In the genomic region with DNA sequence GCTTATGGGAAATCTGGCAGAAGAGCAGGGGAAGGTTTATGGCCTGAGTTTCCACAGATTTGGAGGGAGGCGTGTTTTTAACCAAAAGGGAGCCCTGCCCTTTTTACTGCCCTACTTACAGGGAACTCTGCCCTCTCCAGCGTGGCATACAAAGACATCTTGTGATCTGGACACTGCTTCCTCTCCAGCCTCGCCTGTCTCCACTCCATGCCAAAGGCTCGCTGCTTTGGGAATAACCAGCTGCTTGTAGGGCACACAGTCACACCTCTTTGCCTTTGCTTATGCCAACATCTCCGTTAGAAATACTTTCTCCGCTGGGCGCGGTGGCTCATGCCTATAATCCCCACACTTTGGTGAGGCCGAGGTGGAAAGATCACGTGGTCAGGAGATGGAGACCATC, we compare ENCODE assay signal across 24 cellular contexts.
"Had no signal": no experiment of that assay in that cellular context is flagged by ENCODE, and none has a peak within 500 bp of the region (broad histone marks: within the 10 kb centered on the region; RNA-seq: fewer than 3 reads in every experiment).

No MANE protein-coding gene starts in this region.

- H3K4me3 Mint-ChIP-seq: activated CD4-positive, alpha-beta memory T cell treated with anti-CD3 and anti-CD28 coated beads for 36 hours; activated CD4-positive, alpha-beta T cell treated with anti-CD3 and anti-CD28 coated beads for 36 hours; activated naive CD4-positive, alpha-beta T cell treated with anti-CD3 and anti-CD28 coated beads, Interleukin-2, amount 10 ng/mL, durations not matched to agents 7 days and 5 days; activated naive CD8-positive, alpha-beta T cell treated with anti-CD3 and anti-CD28 coated beads, Interleukin-2, amount 50 U/mL, for 24 hours; activated T-cell treated with anti-CD3 and anti-CD28 coated beads, Interleukin-2, amount 50 U/mL, for 72 hours; nephron; T-helper 1 cell treated with Interleukin-12 subunit alpha and Interleukin-12 subunit beta and Interleukin-4 antibody, amounts not matched to agents 30 μg/mL and 1 μg/mL, for 36 hours; type B pancreatic cell; WTC11 had no signal

- ATAC-seq: activated CD4-positive, alpha-beta T cell treated with anti-CD3 and anti-CD28 coated beads for 36 hours; activated naive CD8-positive, alpha-beta T cell treated with anti-CD3 and anti-CD28 coated beads, Interleukin-2, amount 50 U/mL, for 24 hours; activated T-cell treated with anti-CD3 and anti-CD28 coated beads, Interleukin-2, amount 50 U/mL, for 72 hours; left lung; pancreas; sciatic nerve; WTC11 had no signal

- DNase-seq: activated CD4-positive, alpha-beta memory T cell treated with anti-CD3 and anti-CD28 coated beads for 36 hours; activated CD4-positive, alpha-beta T cell treated with anti-CD3 and anti-CD28 coated beads for 36 hours; activated effector memory CD4-positive, alpha-beta T cell treated with Interleukin-2 at 50 U/mL for 16 hours; activated naive CD4-positive, alpha-beta T cell treated with anti-CD3 and anti-CD28 coated beads, Interleukin-2, amount 10 ng/mL, durations not matched to agents 7 days and 5 days; activated naive CD8-positive, alpha-beta T cell treated with anti-CD3 and anti-CD28 coated beads, Interleukin-2, amount 50 U/mL, for 24 hours; activated T-cell treated with anti-CD3 and anti-CD28 coated beads, Interleukin-2, amount 50 U/mL, for 72 hours; dermis blood vessel endothelial cell; effector CD8-positive, alpha-beta T cell; erythroblast; foreskin melanocyte; left lung; mammary epithelial cell; pancreas; stimulated activated CD4-positive, alpha-beta T cell treated with anti-CD3 and anti-CD28 coated beads, Interleukin-2, amount 100 ng/mL, for 48 hours; stimulated activated naive CD4-positive, alpha-beta T cell; T1000; testis had no signal

- FAIRE-seq: keratinocyte, pancreas had no signal

- H3K27ac Mint-ChIP-seq: activated CD4-positive, alpha-beta memory T cell treated with anti-CD3 and anti-CD28 coated beads for 36 hours; activated CD4-positive, alpha-beta T cell treated with anti-CD3 and anti-CD28 coated beads for 36 hours; activated naive CD4-positive, alpha-beta T cell treated with anti-CD3 and anti-CD28 coated beads, Interleukin-2, amount 10 ng/mL, durations not matched to agents 7 days and 5 days; activated naive CD8-positive, alpha-beta T cell treated with anti-CD3 and anti-CD28 coated beads, Interleukin-2, amount 50 U/mL, for 24 hours; activated T-cell treated with anti-CD3 and anti-CD28 coated beads, Interleukin-2, amount 50 U/mL, for 72 hours; T-helper 1 cell treated with Interleukin-12 subunit alpha and Interleukin-12 subunit beta and Interleukin-4 antibody, amounts not matched to agents 30 μg/mL and 1 μg/mL, for 36 hours; type B pancreatic cell; WTC11 had no signal

- H3K27me3 Mint-ChIP-seq: activated CD4-positive, alpha-beta memory T cell treated with anti-CD3 and anti-CD28 coated beads for 36 hours; activated CD4-positive, alpha-beta T cell treated with anti-CD3 and anti-CD28 coated beads for 36 hours; activated naive CD4-positive, alpha-beta T cell treated with anti-CD3 and anti-CD28 coated beads, Interleukin-2, amount 10 ng/mL, durations not matched to agents 7 days and 5 days; activated naive CD8-positive, alpha-beta T cell treated with anti-CD3 and anti-CD28 coated beads, Interleukin-2, amount 50 U/mL, for 24 hours; type B pancreatic cell had no signal

- H3K27me3 ChIP-seq: left lung, pancreas, testis, vagina had no signal

- H3K27ac ChIP-seq: left lung, pancreas, testis, vagina had no signal

- H3K4me1 Mint-ChIP-seq: activated CD4-positive, alpha-beta T cell treated with anti-CD3 and anti-CD28 coated beads for 36 hours; activated naive CD4-positive, alpha-beta T cell treated with anti-CD3 and anti-CD28 coated beads, Interleukin-2, amount 10 ng/mL, durations not matched to agents 7 days and 5 days had no signal

- H3K9me3 ChIP-seq: left lung, pancreas, testis, vagina had no signal

- H3K4me1 ChIP-seq: left lung, pancreas, testis had no signal

- H3K4me3 ChIP-seq: left lung, pancreas, testis, vagina had no signal

- H3K36me3 ChIP-seq: pancreas, vagina had no signal

- H3K9me3 Mint-ChIP-seq: activated CD4-positive, alpha-beta memory T cell treated with anti-CD3 and anti-CD28 coated beads for 36 hours; activated naive CD4-positive, alpha-beta T cell treated with anti-CD3 and anti-CD28 coated beads, Interleukin-2, amount 10 ng/mL, durations not matched to agents 7 days and 5 days; activated naive CD8-positive, alpha-beta T cell treated with anti-CD3 and anti-CD28 coated beads, Interleukin-2, amount 50 U/mL, for 24 hours; activated T-cell treated with anti-CD3 and anti-CD28 coated beads, Interleukin-2, amount 50 U/mL, for 72 hours; nephron; T-helper 1 cell treated with Interleukin-12 subunit alpha and Interleukin-12 subunit beta and Interleukin-4 antibody, amounts not matched to agents 30 μg/mL and 1 μg/mL, for 36 hours; type B pancreatic cell had no signal
